ENCODE assay signal across 9 cellular contexts in genomic region chr1:115337276-115337632, GRCh38. TPM values are rescaled to one million over a fixed set of nuclear protein-coding genes. Genes with fewer than 3 reads are reported as not detected.
DNase-seq lines count a peak whose midpoint lies in the region; ATAC-seq and TF ChIP-seq lines count a peak whose summit lies in the region.
"Had no signal": no experiment of that assay in that cellular context is flagged by ENCODE, and none has a peak within 500 bp of the region (broad histone marks: within the 10 kb centered on the region; RNA-seq: fewer than 3 reads in every experiment).

No MANE protein-coding gene starts in this region.

- WGBS in H9 (ENCODE audit: extremely low coverage, insufficient read length, low lambda C conversion rate) = no CpG with 5 or more reads among the region's 19 CpGs

- H4K20me1 ChIP-seq in H9 (ENCODE audit: control insufficient read depth, insufficient read depth, insufficient read length) = peaks cover 3% of the 10 kb centered on the region

- H3K9me3 Mint-ChIP-seq in H9 (no peaks in the 10 kb centered on the region), MCF 10A (ENCODE audit: unreplicated experiment) (no peaks in the 10 kb centered on the region)
- H3K9me3 Mint-ChIP-seq in CD4-positive, alpha-beta T cell = no peaks in the 10 kb centered on the region
- no peaks in the 10 kb centered on the region for H3K9me3 Mint-ChIP-seq in activated T-helper 1 cell treated with anti-CD3 and anti-CD28 coated beads, Interleukin-12 subunit alpha, Interleukin-12 subunit beta, Interleukin-2, Interleukin-4 antibody, amounts not matched to agents 30 ng/mL and 10 ng/mL and 1 ng/mL, durations not matched to agents 14 hours and 24 hours and 36 hours

- peaks cover 11% of the 10 kb centered on the region for H3K23me2 ChIP-seq in H9 (ENCODE audit: insufficient read length, low read depth, low read length, poor library complexity, severe bottlenecking)

- DNase-seq in H9 (no peak), MCF 10A (ENCODE audit: unreplicated experiment) (no peak), epidermal melanocyte (ENCODE audit: insufficient read length, low spot score) (no peak)
- no peak for DNase-seq in CD4-positive, alpha-beta T cell
- no peak for DNase-seq in activated T-helper 1 cell treated with anti-CD3 and anti-CD28 coated beads, Interleukin-12 subunit alpha, Interleukin-12 subunit beta, Interleukin-2, Interleukin-4 antibody, amounts not matched to agents 30 ng/mL and 10 ng/mL and 1 ng/mL, durations not matched to agents 14 hours and 24 hours and 36 hours (ENCODE audit: low spot score)
- DNase-seq: activated CD4-positive, alpha-beta T cell treated with anti-CD3 and anti-CD28 coated beads for 48 hours had no signal

- no peak overlapping the region for H3K23ac ChIP-seq in H9 (ENCODE audit: insufficient read length, low read depth, low read length)

- H3K36me3 ChIP-seq in skeletal muscle satellite cell (ENCODE audit: insufficient read depth, low read length) = no peaks in the 10 kb centered on the region

- no peak overlapping the region for H4K8ac ChIP-seq in H9 (replicated peaks; ENCODE audit: insufficient read length, low read depth, low read length)

- intact Hi-C loops in MCF 10A (cut with micrococcal nuclease) = no loop called here
- intact Hi-C loops in CD4-positive, alpha-beta T cell (cut with DNase I, micrococcal nuclease) = no loop called here
- intact Hi-C loops in activated T-helper 1 cell treated with anti-CD3 and anti-CD28 coated beads, Interleukin-12 subunit alpha, Interleukin-12 subunit beta, Interleukin-2, Interleukin-4 antibody, amounts not matched to agents 30 ng/mL and 10 ng/mL and 1 ng/mL, durations not matched to agents 14 hours and 24 hours and 36 hours (cut with micrococcal nuclease) = no loop called here

- no peak overlapping the region for H2AK5ac ChIP-seq in H9 (ENCODE audit: insufficient read length, low read length)

- no peaks in the 10 kb centered on the region for H3K9me3 ChIP-seq in H9 (ENCODE audit: control insufficient read depth, low read depth, low read length)
- H3K9me3 ChIP-seq in iPS-18c (ENCODE audit: control insufficient read depth, insufficient read depth, low read length) = no peaks in the 10 kb centered on the region
- no peaks in the 10 kb centered on the region for H3K9me3 ChIP-seq in skeletal muscle satellite cell (replicated peaks; ENCODE audit: low read length)
- no peaks in the 10 kb centered on the region for H3K9me3 ChIP-seq in CD4-positive, alpha-beta T cell (ENCODE audit: control insufficient read depth, low read length)

- H3K4me1 Mint-ChIP-seq in H9 (peaks cover 9 to 18% of the 10 kb centered on the region in 2 experiments), MCF 10A (ENCODE audit: insufficient read depth, unreplicated experiment) (peaks cover 19% of the 10 kb centered on the region)
- no peaks in the 10 kb centered on the region for H3K4me1 Mint-ChIP-seq in CD4-positive, alpha-beta T cell (ENCODE audit: low read depth)
- H3K4me1 Mint-ChIP-seq in activated T-helper 1 cell treated with anti-CD3 and anti-CD28 coated beads, Interleukin-12 subunit alpha, Interleukin-12 subunit beta, Interleukin-2, Interleukin-4 antibody, amounts not matched to agents 30 ng/mL and 10 ng/mL and 1 ng/mL, durations not matched to agents 14 hours and 24 hours and 36 hours (ENCODE audit: low read depth) = no peaks in the 10 kb centered on the region

- no peak overlapping the region for H3K4ac ChIP-seq in H9 (ENCODE audit: low read depth, low read length)

- H3K14ac ChIP-seq in H9 (ENCODE audit: insufficient read depth, low read length) = no peak overlapping the region

- no peak overlapping the region for H2BK120ac ChIP-seq in H9 (ENCODE audit: low read depth, low read length, poor library complexity, severe bottlenecking)

- H2BK5ac ChIP-seq in H9 (ENCODE audit: insufficient read length, low read length) = no peak overlapping the region

- CTCF ChIA-PET in MCF 10A (lab: Yijun Ruan, JAX) = interaction anchor here (0.8 kb wide), 1 partner anchor 198 kb away, joined by 4 read pairs; no protein-coding TSS in a partner anchor
- CTCF ChIA-PET in CD4-positive, alpha-beta T cell (lab: Charles Lee) = no interaction called here

- no peak overlapping the region for H2BK12ac ChIP-seq in H9 (ENCODE audit: insufficient read length, low read depth, low read length)

- H3K4me2 ChIP-seq in H9 (ENCODE audit: insufficient read depth, insufficient read length, low read length) (peak overlapping the region; percentile 78), skeletal muscle satellite cell (ENCODE audit: low read length) (peak overlapping the region; percentile 100)

- H3K36me3 Mint-ChIP-seq in H9 (ENCODE audit: insufficient read depth in 1 of 3, low read depth in 3 of 3) = no peaks in the 10 kb centered on the region
- no peaks in the 10 kb centered on the region for H3K36me3 Mint-ChIP-seq in MCF 10A (ENCODE audit: insufficient read depth, unreplicated experiment)
- no peaks in the 10 kb centered on the region for H3K36me3 Mint-ChIP-seq in CD4-positive, alpha-beta T cell (ENCODE audit: low read depth)
- no peaks in the 10 kb centered on the region for H3K36me3 Mint-ChIP-seq in activated T-helper 1 cell treated with anti-CD3 and anti-CD28 coated beads, Interleukin-12 subunit alpha, Interleukin-12 subunit beta, Interleukin-2, Interleukin-4 antibody, amounts not matched to agents 30 ng/mL and 10 ng/mL and 1 ng/mL, durations not matched to agents 14 hours and 24 hours and 36 hours (ENCODE audit: low read depth)

- H3K56ac ChIP-seq in H9 (ENCODE audit: insufficient read length, low read depth, low read length) = no peak overlapping the region

- BruUV-seq in MCF 10A (replicated peaks; lab: Mats Ljungman, UMichigan) = no TSS peak

- no peaks in the 10 kb centered on the region for H3K4me1 ChIP-seq in H9 (ENCODE audit: insufficient read depth, low read length)
- H3K4me1 ChIP-seq in skeletal muscle satellite cell (ENCODE audit: control insufficient read depth, insufficient read depth, low read length) = peaks cover 9% of the 10 kb centered on the region

- no peak overlapping the region for H4K91ac ChIP-seq in H9 (ENCODE audit: insufficient read length, low read depth, low read length)

- no peak overlapping the region for H3T11ph ChIP-seq in H9 (ENCODE audit: low read length)

- H3K4me3 ChIP-seq in iPS-18c (ENCODE audit: insufficient read depth, low read depth, low read length) = peak overlapping the region; percentile 80
- peak overlapping the region; percentile 81 for H3K4me3 ChIP-seq in skeletal muscle satellite cell (ENCODE audit: low read length)

- no peaks in the 10 kb centered on the region for H3K79me2 ChIP-seq in H9 (ENCODE audit: insufficient read depth, low read length)

- POLR2A ChIA-PET in MCF 10A (lab: Yijun Ruan, JAX) = interaction anchor here (1.0 to 1.1 kb wide), 2 partner anchors 14 to 37 kb away, joined by 3 read pairs; no protein-coding TSS in a partner anchor
- POLR2A ChIA-PET in CD4-positive, alpha-beta T cell (lab: Charles Lee) = no interaction called here

- H3K27ac Mint-ChIP-seq in H9 (no peak overlapping the region), MCF 10A (ENCODE audit: low read depth, unreplicated experiment) (no peak overlapping the region)
- H3K27ac Mint-ChIP-seq in CD4-positive, alpha-beta T cell = no peak overlapping the region
- no peak overlapping the region for H3K27ac Mint-ChIP-seq in activated T-helper 1 cell treated with anti-CD3 and anti-CD28 coated beads, Interleukin-12 subunit alpha, Interleukin-12 subunit beta, Interleukin-2, Interleukin-4 antibody, amounts not matched to agents 30 ng/mL and 10 ng/mL and 1 ng/mL, durations not matched to agents 14 hours and 24 hours and 36 hours

- H2AFZ ChIP-seq in H9 (ENCODE audit: low read length) = no peak overlapping the region

- H3K27me3 Mint-ChIP-seq in H9 (ENCODE audit: low read depth) = peaks cover 84% of the 10 kb centered on the region
- H3K27me3 Mint-ChIP-seq in MCF 10A (ENCODE audit: insufficient read depth, unreplicated experiment) = no peaks in the 10 kb centered on the region
- H3K27me3 Mint-ChIP-seq in CD4-positive, alpha-beta T cell = peaks cover 49% of the 10 kb centered on the region
- H3K27me3 Mint-ChIP-seq in activated T-helper 1 cell treated with anti-CD3 and anti-CD28 coated beads, Interleukin-12 subunit alpha, Interleukin-12 subunit beta, Interleukin-2, Interleukin-4 antibody, amounts not matched to agents 30 ng/mL and 10 ng/mL and 1 ng/mL, durations not matched to agents 14 hours and 24 hours and 36 hours (ENCODE audit: insufficient read depth) = peaks cover 22% of the 10 kb centered on the region

- no peak overlapping the region for H3K18ac ChIP-seq in H9 (ENCODE audit: insufficient read length, low read depth, low read length)

- H3K27me3 ChIP-seq in H9 (ENCODE audit: insufficient read depth, low read length) = peaks cover 18% of the 10 kb centered on the region; the same call in 1 of the 2 replicates
- H3K27me3 ChIP-seq in skeletal muscle satellite cell (ENCODE audit: control insufficient read depth, insufficient read depth, low read length) = peaks cover 19% of the 10 kb centered on the region
- H3K27me3 ChIP-seq in CD4-positive, alpha-beta T cell (ENCODE audit: control insufficient read depth, insufficient read depth, low read length) = peaks cover 26% of the 10 kb centered on the region

- H2BK15ac ChIP-seq in H9 (ENCODE audit: low read depth, low read length) = no peak overlapping the region

- no peak overlapping the region for H4K5ac ChIP-seq in H9 (ENCODE audit: insufficient read length, low read depth, low read length)

- no peak for ATAC-seq in CD4-positive, alpha-beta T cell (ENCODE audit: poor library complexity)
- ATAC-seq in HG02981 (IDR thresholded peaks at IDR 0.05; ENCODE audit: unreplicated experiment) = no peak

- no peak for TF ChIP-seq CTCF in H9 (conservative IDR thresholded peaks at IDR 0.05)
- no peak for TF ChIP-seq CTCF in MCF 10A (IDR thresholded peaks at IDR 0.05; ENCODE audit: unreplicated experiment)
- TF ChIP-seq CTCF in CD4-positive, alpha-beta T cell (IDR thresholded peaks at IDR 0.05) = no peak

- no peak overlapping the region for H3K27ac ChIP-seq in H9 (ENCODE audit: insufficient read length, low read depth, low read length)
- H3K27ac ChIP-seq in CD4-positive, alpha-beta T cell (ENCODE audit: low read depth, low read length) = no peak overlapping the region

- H3K9ac ChIP-seq in H9 (ENCODE audit: extremely low read depth, insufficient read length, low read length) (peak overlapping the region; percentile 33), skeletal muscle satellite cell (ENCODE audit: low read depth, low read length) (peak overlapping the region; percentile 62)

- H3K4me3 Mint-ChIP-seq in H9 (peak overlapping the region; percentile 77 to 91), MCF 10A (ENCODE audit: unreplicated experiment) (peak overlapping the region; percentile 76)
- H3K4me3 Mint-ChIP-seq in CD4-positive, alpha-beta T cell = no peak overlapping the region
- H3K4me3 Mint-ChIP-seq in activated T-helper 1 cell treated with anti-CD3 and anti-CD28 coated beads, Interleukin-12 subunit alpha, Interleukin-12 subunit beta, Interleukin-2, Interleukin-4 antibody, amounts not matched to agents 30 ng/mL and 10 ng/mL and 1 ng/mL, durations not matched to agents 14 hours and 24 hours and 36 hours = no peak overlapping the region

- no peak overlapping the region for H2BK20ac ChIP-seq in H9 (ENCODE audit: low read depth, low read length, poor library complexity, severe bottlenecking)

- no peaks in the 10 kb centered on the region for H3K79me1 ChIP-seq in H9 (ENCODE audit: insufficient read depth, low read depth, low read length, poor library complexity, severe bottlenecking)

RNA-seq across cellular contexts. Expression of gene NGF, which starts 0.8 kb away (rescaled TPM):
- 0.22 TPM in 1 of 2 replicates, not detected in the other for total RNA-seq in H9 (2021)
- 1.1 and 3.2 TPM in 2 replicates for total RNA-seq in MCF 10A (2022)
- total RNA-seq in skeletal muscle satellite cell (2012; rRNA removed) = 0.66 TPM in 1 of 2 replicates, not detected in the other
- total RNA-seq in CD4-positive, alpha-beta T cell = not detected
- not detected in 2 replicates for total RNA-seq in activated T-helper 1 cell treated with anti-CD3 and anti-CD28 coated beads, Interleukin-12 subunit alpha, Interleukin-12 subunit beta, Interleukin-2, Interleukin-4 antibody, amounts not matched to agents 30 ng/mL and 10 ng/mL and 1 ng/mL, durations not matched to agents 14 hours and 24 hours and 36 hours

Comparison
In these comparisons a context has a peak if more than half of its experiments do, and no peak if none do; other contexts are left out.
1. H3K4me3 Mint-ChIP-seq: peak in H9 (2 of 2) and MCF 10A (single experiment); none in CD4-positive, alpha-beta T cell (single experiment) and activated T-helper 1 cell treated with anti-CD3 and anti-CD28 coated beads, Interleukin-12 subunit alpha, Interleukin-12 subunit beta, Interleukin-2, Interleukin-4 antibody, amounts not matched to agents 30 ng/mL and 10 ng/mL and 1 ng/mL, durations not matched to agents 14 hours and 24 hours and 36 hours (single experiment).